8 cellular contexts compared by ENCODE assay signal in genomic region chr2:98455494-98455976, GRCh38. TPM values are rescaled to one million over a fixed set of nuclear protein-coding genes. Genes with fewer than 3 reads are reported as not detected.
A peak's percentile ranks its signal among the peaks of the same experiment; 100 is the strongest.
DNase-seq lines count a peak whose midpoint lies in the region; ATAC-seq and TF ChIP-seq lines count a peak whose summit lies in the region.

No MANE protein-coding gene starts in this region.

- peak overlapping the region in 4 of 12 donors; percentile 6 to 87 (median 40) for H3K27ac ChIP-seq in heart left ventricle

- 70 to 82% (median 76%) methylated on average over 4 of the region's 4 CpGs for WGBS in heart left ventricle, 4 donors

- H3K4me1 ChIP-seq in heart left ventricle = peaks cover 0 to 100% (median 45%) of the 10 kb centered on the region in 12 donors

- TF ChIP-seq POLR2A in GM18505 (IDR thresholded peaks at IDR 0.05; ENCODE audit: borderline replicate concordance, extremely low read depth, insufficient read depth, insufficient read length) = no peak
- TF ChIP-seq POLR2A in heart left ventricle (IDR thresholded peaks at IDR 0.05) = no peak

- H3K36me3 ChIP-seq in heart left ventricle = peaks cover 0 to 11% (median 0%) of the 10 kb centered on the region in 9 donors

- ATAC-seq in GM18505 (IDR thresholded peaks at IDR 0.05; ENCODE audit: unreplicated experiment) (peak; percentile 36), HG02759 (IDR thresholded peaks at IDR 0.05; ENCODE audit: unreplicated experiment) (peak; percentile 40), heart left ventricle (peak in 3 of 4 donors; percentile 28 to 68 (median 47)), HG02870 (IDR thresholded peaks at IDR 0.05; ENCODE audit: unreplicated experiment) (no peak)

- intact Hi-C loops in heart left ventricle (cut with DNase I) = no loop called here

- H3K4me3 ChIP-seq in heart left ventricle = peak overlapping the region in 1 of 12 donors; percentile 4

- no peak for TF ChIP-seq CTCF in heart left ventricle (IDR thresholded peaks at IDR 0.05)

- DNase-seq in SKM-1 (lab: John Stamatoyannopoulos, UW; ENCODE audit: unreplicated experiment) (peak; percentile 27), heart left ventricle (no peak), DMS79 treated with DMSO at 0.1 percent for 48 hours (lab: John Stamatoyannopoulos, UW) (no peak), cerebellar nuclear complex (lab: John Stamatoyannopoulos, UW) (no peak)
- DNase-seq in effector CD8-positive, alpha-beta T cell (lab: John Stamatoyannopoulos, UW) = no peak

- no peaks in the 10 kb centered on the region for H3K27me3 ChIP-seq in heart left ventricle

- no peaks in the 10 kb centered on the region for H3K9me3 ChIP-seq in heart left ventricle

RNA-seq across cellular contexts. Expression of gene INPP4A, which starts 10.9 kb away (rescaled TPM):
- total RNA-seq in heart left ventricle = 10 to 100 TPM; 15.2 to 30.5 (median 20.6) TPM
- 1 to 10 TPM; 5.1 to 8.7 TPM for polyA plus RNA-seq in heart left ventricle
